In genomic region chr17:80653856-80654255, GRCh38 we compare ENCODE assay signal across 1 cellular context.
TF ChIP-seq lines count a peak whose summit lies in the region.

No MANE protein-coding gene starts in this region.

TF ChIP-seq in WTC11, 78 proteins besides CTCF, POLR2A, EP300 and RAD21 (continued from another document):
- no peak for TF ChIP-seq ZNF532 (CRISPR knock-in tag; IDR thresholded peaks at IDR 0.05; ENCODE audit: borderline replicate concordance)
